Comparison of ENCODE assay signal across 13 cellular contexts in genomic region chr6:148524509-148524908, GRCh38.
DNase-seq lines count a peak whose midpoint lies in the region; ATAC-seq, FAIRE-seq and TF ChIP-seq lines count a peak whose summit lies in the region.
"Had no signal": no experiment of that assay in that cellular context is flagged by ENCODE, and none has a peak within 500 bp of the region (broad histone marks: within the 10 kb centered on the region; RNA-seq: fewer than 3 reads in every experiment).

No MANE protein-coding gene starts in this region.

- H3K9me3 ChIP-seq in stomach: no peaks in the 10 kb centered on the region

- WGBS in stomach, 5 donors: 49 to 65% (median 55%) methylated on average over 6 of the region's 6 CpGs

- CTCF ChIA-PET in WTC11 (lab: Charles Lee): interaction anchor here (1.5 kb wide), 1 partner anchor 117 kb away, joined by 4 read pairs; no protein-coding TSS in a partner anchor

- intact Hi-C loops in stomach (cut with DNase I; ENCODE audit: low total_unique reads): no loop called here

- peaks cover 46% of the 10 kb centered on the region for H3K4me1 Mint-ChIP-seq in WTC11

- no peaks in the 10 kb centered on the region for H3K9me3 Mint-ChIP-seq in WTC11
- H3K9me3 Mint-ChIP-seq: activated T-helper 2 cell treated with anti-CD3 and anti-CD28 coated beads, Interferon-gamma antibody, Interleukin-2, Interleukin-4, amounts not matched to agents 10 μg/mL and 5 μg/mL and 100 μg/mL, durations not matched to agents 14 hours and 24 hours and 36 hours had no signal

- no peak for TF ChIP-seq POLR2A in stomach (IDR thresholded peaks at IDR 0.05)
- TF ChIP-seq POLR2A in GM12892 (IDR thresholded peaks at IDR 0.05; ENCODE audit: low read depth, low read length): no peak

- peaks cover 54% of the 10 kb centered on the region for H3K36me3 Mint-ChIP-seq in WTC11

- H3K36me3 ChIP-seq in stomach: peaks cover 18 to 54% (median 49%) of the 10 kb centered on the region in 4 donors

- FAIRE-seq in GM12892 (lab: Jason Lieb, UNC): no peak

- no peak overlapping the region for H3K4me3 Mint-ChIP-seq in WTC11

- peaks cover 3 to 22% (median 11%) of the 10 kb centered on the region in 4 donors for H3K4me1 ChIP-seq in stomach

- no peak for TF ChIP-seq EP300 in stomach (IDR thresholded peaks at IDR 0.05)

- peak overlapping the region in 4 of 5 donors; percentile 55 to 78 (median 74) for H3K27ac ChIP-seq in stomach
- H3K27ac ChIP-seq: SK-N-MC had no signal

- H3K4me3 ChIP-seq in fibroblast of villous mesenchyme (ENCODE audit: low read depth, low read length) (peak overlapping the region; percentile 43), stomach (peak overlapping the region in 2 of 4 donors; percentile 17)
- H3K4me3 ChIP-seq: SK-N-MC had no signal

- POLR2A ChIA-PET in WTC11 (lab: Charles Lee): no interaction called here

- ATAC-seq in WTC11 (no peak), GM19463 (IDR thresholded peaks at IDR 0.05; ENCODE audit: unreplicated experiment) (no peak), GM19023 (IDR thresholded peaks at IDR 0.05; ENCODE audit: unreplicated experiment) (no peak)

- no peaks in the 10 kb centered on the region for H3K27me3 ChIP-seq in stomach

- H3K27me3 Mint-ChIP-seq in WTC11 (ENCODE audit: low read depth): no peaks in the 10 kb centered on the region
- H3K27me3 Mint-ChIP-seq: progenitor cell of endocrine pancreas had no signal

- H3K27ac Mint-ChIP-seq in WTC11: 0 out of 2 replicates have a peak overlapping the region, but pooled peaks have one; percentile 54
- H3K27ac Mint-ChIP-seq: progenitor cell of endocrine pancreas had no signal

- TF ChIP-seq CTCF in WTC11 (IDR thresholded peaks at IDR 0.05) (no peak), fibroblast of villous mesenchyme (IDR thresholded peaks at IDR 0.05; ENCODE audit: insufficient read depth, low read depth, low read length) (no peak), stomach (IDR thresholded peaks at IDR 0.05) (no peak)

- DNase-seq in GM04504 (ENCODE audit: low read depth): peak; percentile 76
- DNase-seq in WTC11 (ENCODE audit: low spot score): no peak
- DNase-seq in fibroblast of villous mesenchyme (ENCODE audit: low read depth): peak; percentile 94
- no peak for DNase-seq in stomach
- DNase-seq in GM12892 (ENCODE audit: insufficient read length): no peak
- no peak for DNase-seq in SIG-M5 treated with dmso at 0.1 percent for 504 hours (lab: John Stamatoyannopoulos, UW; ENCODE audit: unreplicated experiment)
- DNase-seq: hypothalamus, NCI-H146 had no signal

TF ChIP-seq in WTC11, 78 proteins besides CTCF, POLR2A, EP300 and RAD21:
- TF ChIP-seq E2F5 (CRISPR knock-in tag; IDR thresholded peaks at IDR 0.05) (no peak), TEAD1 (CRISPR knock-in tag; IDR thresholded peaks at IDR 0.05) (no peak), ERG (CRISPR knock-in tag; IDR thresholded peaks at IDR 0.05) (no peak), NFATC4 (CRISPR knock-in tag; IDR thresholded peaks at IDR 0.05) (no peak), SMAD4 (CRISPR knock-in tag; IDR thresholded peaks at IDR 0.05) (no peak)
TF ChIP-seq in WTC11: peak in this region for 0.

Comparison
In these comparisons a context has a peak if more than half of its experiments do, and no peak if none do; other contexts are left out.
1. DNase-seq: peak in GM04504 (single experiment) and fibroblast of villous mesenchyme (single experiment); none in WTC11 (single experiment), stomach (single experiment), GM12892 (single experiment) and SIG-M5 treated with dmso at 0.1 percent for 504 hours (single experiment).